ENCODE assay signal across 2 cellular contexts in the genomic region with DNA sequence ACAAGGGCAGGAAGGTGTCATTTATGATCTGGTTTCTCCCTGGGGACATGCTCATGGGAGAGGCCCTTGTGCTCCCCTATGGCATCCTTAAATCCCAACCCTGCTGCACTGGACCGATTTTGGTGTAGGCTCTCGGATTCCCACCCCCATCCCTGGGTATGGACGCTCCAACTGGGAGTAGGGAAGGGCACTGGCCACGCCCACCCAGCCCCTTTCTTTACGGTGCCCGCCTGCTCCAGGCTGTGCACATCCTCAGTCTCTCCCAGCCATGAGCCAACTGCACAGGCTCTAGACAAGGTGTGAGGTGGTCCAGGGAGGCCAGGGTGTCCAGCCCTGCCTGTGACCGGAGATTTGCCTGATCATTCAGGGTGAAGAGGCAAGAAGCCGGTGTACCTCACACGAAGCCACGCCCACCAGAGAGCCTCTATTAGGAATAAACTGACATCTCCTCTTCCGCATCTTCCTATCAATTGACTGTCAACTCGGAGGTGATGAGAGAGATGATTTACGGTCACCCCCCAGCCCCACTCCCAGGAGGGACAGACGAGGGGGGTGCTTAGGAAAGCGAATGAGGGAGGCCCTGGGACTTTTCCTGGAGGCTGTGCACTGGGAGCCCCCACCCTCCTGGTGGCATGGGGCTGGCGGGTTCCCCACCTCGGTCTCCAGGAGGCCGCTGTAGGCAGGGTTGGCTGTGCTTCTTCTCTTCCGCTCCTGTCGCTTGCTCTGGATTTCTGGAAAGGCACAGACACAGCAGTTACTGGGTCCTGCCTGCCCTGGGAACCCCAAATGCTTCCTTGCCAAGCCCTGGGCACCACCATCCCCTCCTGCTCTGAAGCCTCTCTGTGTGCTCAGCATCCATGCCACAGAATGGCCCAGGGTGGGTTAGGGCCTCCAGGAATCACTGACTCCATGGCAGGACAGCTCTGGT.
A peak's percentile ranks its signal among the peaks of the same experiment; 100 is the strongest.
TF ChIP-seq lines count a peak whose summit lies in the region.

No MANE protein-coding gene starts in this region.

TF ChIP-seq in HEK293, 187 proteins besides CTCF, POLR2A, EP300 and RAD21:
- TF ChIP-seq KLF9 (tag by site-specific recombination; IDR thresholded peaks at IDR 0.05; ENCODE audit: low read depth) = peak; percentile 60
- peak; percentile 29; the same call in 1 of the 2 replicates for TF ChIP-seq GLIS1 (tag by site-specific recombination; IDR thresholded peaks at IDR 0.05)
- no peak for TF ChIP-seq ZNF157 (tag by site-specific recombination; IDR thresholded peaks at IDR 0.05)
- TF ChIP-seq KLF1 (tag by site-specific recombination; IDR thresholded peaks at IDR 0.05) = 0 out of 2 replicates have a peak, but pooled peaks have one; percentile 13
- TF ChIP-seq SCRT1 (tag by site-specific recombination; IDR thresholded peaks at IDR 0.05; ENCODE audit: borderline replicate concordance) = no peak

TF ChIP-seq in K562, 482 proteins besides CTCF, POLR2A, EP300 and RAD21:
- TF ChIP-seq FOXA3 (CRISPR knock-in tag; conservative IDR thresholded peaks at IDR 0.05 in 1 of 2, IDR thresholded peaks at IDR 0.05 in 1 of 2) (no peak), CBX3 (IDR thresholded peaks at IDR 0.05; ENCODE audit: borderline replicate concordance in 1 of 2, low read length in 2 of 2) (no peak), MEIS2 (IDR thresholded peaks at IDR 0.05; ENCODE audit: partially characterized antibody) (peak; percentile 7), ZSCAN29 (IDR thresholded peaks at IDR 0.05) (no peak)
